In the genomic region with DNA sequence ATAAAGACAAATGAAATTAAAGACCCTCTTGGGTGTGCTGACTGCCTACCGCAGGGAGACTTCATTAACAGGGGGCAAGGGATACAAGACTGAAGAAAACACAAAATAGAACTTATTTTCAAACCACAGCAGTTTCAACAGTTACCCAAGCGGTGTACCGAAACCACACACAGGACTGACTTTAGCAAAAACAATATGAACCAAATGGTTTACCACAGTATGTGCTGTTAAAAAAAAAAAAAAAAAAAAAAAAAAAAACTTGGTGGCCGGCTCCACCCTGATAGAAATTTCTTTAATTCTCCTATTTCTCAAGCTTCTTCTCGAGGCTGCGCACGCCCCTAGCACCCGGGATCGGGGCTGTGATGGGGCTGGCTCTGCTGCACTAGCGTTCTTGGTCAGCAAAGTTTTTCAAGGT, we compare ENCODE assay signal across 9 cellular contexts. TPM values are rescaled to one million over a fixed set of nuclear protein-coding genes. Genes with fewer than 3 reads are reported as not detected.
A peak's percentile ranks its signal among the peaks of the same experiment; 100 is the strongest.
DNase-seq lines count a peak whose midpoint lies in the region; ATAC-seq and TF ChIP-seq lines count a peak whose summit lies in the region.
"Had no signal": no experiment of that assay in that cellular context is flagged by ENCODE, and none has a peak within 500 bp of the region (broad histone marks: within the 10 kb centered on the region; RNA-seq: fewer than 3 reads in every experiment).

No MANE protein-coding gene starts in this region.

- H3K36me3 ChIP-seq in DOHH2 (ENCODE audit: control insufficient read depth, low read length) = peaks cover 8% of the 10 kb centered on the region; the same call in 1 of the 2 replicates
- H3K36me3 ChIP-seq in left lung = peaks cover 0 to under 1% of the 10 kb centered on the region in 2 donors
- H3K36me3 ChIP-seq: SJSA1 had no signal

- H3K9ac ChIP-seq in H9 (ENCODE audit: extremely low read depth, insufficient read length, low read length) = no peak overlapping the region

- TF ChIP-seq CTCF in DOHH2 (IDR thresholded peaks at IDR 0.05; ENCODE audit: low read depth, low read length, poor library complexity, severe bottlenecking) (no peak), H9 (conservative IDR thresholded peaks at IDR 0.05) (no peak), left lung (IDR thresholded peaks at IDR 0.05) (no peak), type B pancreatic cell (conservative IDR thresholded peaks at IDR 0.05) (no peak)

- H3K9me3 Mint-ChIP-seq in H9 (no peaks in the 10 kb centered on the region), type B pancreatic cell (no peaks in the 10 kb centered on the region)

- no peak overlapping the region for H2AK5ac ChIP-seq in H9 (ENCODE audit: insufficient read length, low read length)

- H3K9me3 ChIP-seq in DOHH2 (ENCODE audit: control insufficient read depth, insufficient read depth, low read length) (no peaks in the 10 kb centered on the region), H9 (ENCODE audit: control insufficient read depth, low read depth, low read length) (no peaks in the 10 kb centered on the region), left lung (no peaks in the 10 kb centered on the region)
- H3K9me3 ChIP-seq: SJSA1 had no signal

- no peak overlapping the region for H3K18ac ChIP-seq in H9 (ENCODE audit: insufficient read length, low read depth, low read length)

- H3K4me3 ChIP-seq in DOHH2 (ENCODE audit: low read length) = peak overlapping the region; percentile 47
- H3K4me3 ChIP-seq in left lung = peak overlapping the region in 1 of 2 donors; percentile 8
- H3K4me3 ChIP-seq: SJSA1 had no signal

- no peak overlapping the region for H3T11ph ChIP-seq in H9 (ENCODE audit: low read length)

- no peak overlapping the region for H3K4ac ChIP-seq in H9 (ENCODE audit: low read depth, low read length)

- H3K23me2 ChIP-seq in H9 (ENCODE audit: insufficient read length, low read depth, low read length, poor library complexity, severe bottlenecking) = no peaks in the 10 kb centered on the region

- no peak overlapping the region for H2BK12ac ChIP-seq in H9 (ENCODE audit: insufficient read length, low read depth, low read length)

- no peak overlapping the region for H4K91ac ChIP-seq in H9 (ENCODE audit: insufficient read length, low read depth, low read length)

- H3K23ac ChIP-seq in H9 (ENCODE audit: insufficient read length, low read depth, low read length) = no peak overlapping the region

- H3K27ac Mint-ChIP-seq in H9 = peak overlapping the region in 2 of 3 experiments; percentile 47 to 91; a peak in 2 of 7 replicates
- H3K27ac Mint-ChIP-seq in type B pancreatic cell = no peak overlapping the region

- WGBS in H9 (ENCODE audit: extremely low coverage, insufficient read length, low lambda C conversion rate) = no CpG with 5 or more reads among the region's 10 CpGs

- H3K27me3 Mint-ChIP-seq in H9 (ENCODE audit: low read depth) = no peaks in the 10 kb centered on the region
- H3K27me3 Mint-ChIP-seq in type B pancreatic cell = no peaks in the 10 kb centered on the region

- no peak overlapping the region for H2BK120ac ChIP-seq in H9 (ENCODE audit: low read depth, low read length, poor library complexity, severe bottlenecking)

- H3F3A ChIP-seq in DOHH2 (ENCODE audit: control insufficient read depth, insufficient read depth) = 0 out of 2 replicates have a peak, but pooled peaks cover 3% of the 10 kb centered on the region

- DNase-seq in H9 = no peak
- peak; percentile 87 for DNase-seq in SIG-M5 treated with dmso at 0.1 percent for 504 hours (lab: John Stamatoyannopoulos, UW; ENCODE audit: unreplicated experiment)
- peak in 1 of 2 donors; percentile 79 for DNase-seq in left lung
- DNase-seq in GOT3 (lab: John Stamatoyannopoulos, UW) = no peak
- no peak for DNase-seq in type B pancreatic cell (ENCODE audit: extremely low spot score, unreplicated experiment)

- ATAC-seq in left lung = no peak
- no peak for ATAC-seq in GM18511 (IDR thresholded peaks at IDR 0.05; ENCODE audit: unreplicated experiment)
- ATAC-seq in GM18502 (IDR thresholded peaks at IDR 0.05; ENCODE audit: poor library complexity, unreplicated experiment) = no peak

- no peak overlapping the region for H3K4me3 Mint-ChIP-seq in H9
- H3K4me3 Mint-ChIP-seq in type B pancreatic cell = no peak overlapping the region

- H3K27ac ChIP-seq in DOHH2 (ENCODE audit: low read depth, low read length) (0 out of 2 replicates have a peak overlapping the region, but pooled peaks have one; percentile 14), H9 (ENCODE audit: insufficient read length, low read depth, low read length) (no peak overlapping the region), left lung (peak overlapping the region; percentile 44 to 88)
- H3K27ac ChIP-seq: SJSA1 had no signal

- peak overlapping the region; percentile 66 for H3K4me2 ChIP-seq in DOHH2 (ENCODE audit: low read length)
- H3K4me2 ChIP-seq in H9 (ENCODE audit: insufficient read depth, insufficient read length, low read length) = no peak overlapping the region

- H3K79me1 ChIP-seq in H9 (ENCODE audit: insufficient read depth, low read depth, low read length, poor library complexity, severe bottlenecking) = no peaks in the 10 kb centered on the region

- H3K27me3 ChIP-seq in DOHH2 (ENCODE audit: control insufficient read depth, low read length) (peaks cover 6% of the 10 kb centered on the region; the same call in 1 of the 2 replicates), H9 (ENCODE audit: insufficient read depth, low read length) (no peaks in the 10 kb centered on the region), left lung (no peaks in the 10 kb centered on the region)
- H3K27me3 ChIP-seq: SJSA1 had no signal

- H4K20me1 ChIP-seq in DOHH2 (ENCODE audit: control insufficient read depth, insufficient read depth, low read depth, low read length) (peaks cover 24% of the 10 kb centered on the region), H9 (ENCODE audit: control insufficient read depth, insufficient read depth, insufficient read length) (no peaks in the 10 kb centered on the region)

- H3K56ac ChIP-seq in H9 (ENCODE audit: insufficient read length, low read depth, low read length) = no peak overlapping the region

- H2AFZ ChIP-seq in H9 (ENCODE audit: low read length) = no peak overlapping the region

- no peaks in the 10 kb centered on the region for H3K79me2 ChIP-seq in DOHH2 (ENCODE audit: control insufficient read depth, low read length)
- no peaks in the 10 kb centered on the region for H3K79me2 ChIP-seq in H9 (ENCODE audit: insufficient read depth, low read length)

- no peak overlapping the region for H2BK20ac ChIP-seq in H9 (ENCODE audit: low read depth, low read length, poor library complexity, severe bottlenecking)

- H3K14ac ChIP-seq in H9 (ENCODE audit: insufficient read depth, low read length) = no peak overlapping the region

- H2BK5ac ChIP-seq in H9 (ENCODE audit: insufficient read length, low read length) = no peak overlapping the region

- H3K4me1 Mint-ChIP-seq in H9 (peaks cover 14 to 42% of the 10 kb centered on the region in 2 experiments), type B pancreatic cell (ENCODE audit: unreplicated experiment) (peaks cover 32% of the 10 kb centered on the region)

- intact Hi-C loops in left lung (cut with DNase I) = no loop called here

- H3K4me1 ChIP-seq in DOHH2 (ENCODE audit: control insufficient read depth, low read length) = peaks cover 45% of the 10 kb centered on the region
- H3K4me1 ChIP-seq in H9 (ENCODE audit: insufficient read depth, low read length) = no peaks in the 10 kb centered on the region
- peaks cover 5 to 86% of the 10 kb centered on the region in 2 donors for H3K4me1 ChIP-seq in left lung

- H4K5ac ChIP-seq in H9 (ENCODE audit: insufficient read length, low read depth, low read length) = no peak overlapping the region

- H3K36me3 Mint-ChIP-seq in H9 (ENCODE audit: insufficient read depth in 1 of 3, low read depth in 3 of 3) (peaks cover 5 to 7% (median 5%) of the 10 kb centered on the region in 3 experiments; a peak in 3 of 7 replicates), type B pancreatic cell (peaks cover 6% of the 10 kb centered on the region)

- no peak overlapping the region for H2BK15ac ChIP-seq in H9 (ENCODE audit: low read depth, low read length)

- no peak overlapping the region for H4K8ac ChIP-seq in H9 (replicated peaks; ENCODE audit: insufficient read length, low read depth, low read length)

- H3K9me2 ChIP-seq in DOHH2 (replicated peaks; ENCODE audit: control insufficient read depth, low read length) = no peaks in the 10 kb centered on the region

RNA-seq across cellular contexts. Expression of a gene that starts 42.6 kb away (rescaled TPM):
- 0.24 and 0.33 TPM in 2 replicates for total RNA-seq in H9 (2021)
- 10 to 100 TPM; 30.2 to 75.9 TPM for total RNA-seq in left lung
- 1.4 and 2.1 TPM in 2 replicates for total RNA-seq in type B pancreatic cell (ENCODE audit: low replicate concordance)

Comparison
In these comparisons a context has a peak if more than half of its experiments do, and no peak if none do; other contexts are left out.
1. RNA of a gene that starts 42.6 kb away (total RNA-seq): 30.2 to 75.9 TPM in left lung; 1.4 to 2.1 TPM in type B pancreatic cell and 0.24 to 0.33 TPM in H9; every median in the first group is over 10 times any median in the second.